ENCODE assay signal across 9 cellular contexts in genomic region chr3:183085634-183086390, GRCh38.
DNase-seq lines count a peak whose midpoint lies in the region; ATAC-seq and TF ChIP-seq lines count a peak whose summit lies in the region.
"Had no signal": no experiment of that assay in that cellular context is flagged by ENCODE, and none has a peak within 500 bp of the region (broad histone marks: within the 10 kb centered on the region; RNA-seq: fewer than 3 reads in every experiment).

No MANE protein-coding gene starts in this region.

- H3K27me3 ChIP-seq in iPS DF 6.9 (ENCODE audit: control insufficient read depth, insufficient read depth, low read length) = no peaks in the 10 kb centered on the region

- no peaks in the 10 kb centered on the region for H3K9me3 ChIP-seq in iPS DF 6.9 (ENCODE audit: control insufficient read depth, insufficient read depth, low read length)

- no CpG with 5 or more reads among the region's 9 CpGs for WGBS in iPS DF 6.9 (ENCODE audit: insufficient coverage, insufficient read length)

- peak; percentile 58 for TF ChIP-seq CTCF in GM12874 (IDR thresholded peaks at IDR 0.05; ENCODE audit: insufficient read depth, low read depth, low read length)

- no peak for ATAC-seq in HG02852 (IDR thresholded peaks at IDR 0.05; ENCODE audit: unreplicated experiment)

- DNase-seq in Ammon's horn (ENCODE audit: low spot score) (peak; percentile 21), SKM-1 (lab: John Stamatoyannopoulos, UW; ENCODE audit: unreplicated experiment) (peak; percentile 9), iPS DF 6.9 (ENCODE audit: low read depth, low spot score) (peak; percentile 67), superior temporal gyrus (ENCODE audit: extremely low spot score) (no peak)
- DNase-seq in stimulated activated CD4-positive, alpha-beta T cell treated with anti-CD3 and anti-CD28 coated beads, Interleukin-2, amount 100 ng/mL, for 48 hours = no peak
- DNase-seq in activated CD8-positive, alpha-beta memory T cell treated with anti-CD3 and anti-CD28 coated beads for 24 hours = no peak
- DNase-seq: naive B cell had no signal

- no peak overlapping the region for H3K27ac ChIP-seq in iPS DF 6.9 (ENCODE audit: low read length)

- H3K36me3 ChIP-seq in iPS DF 6.9 (ENCODE audit: control insufficient read depth, insufficient read depth, low read length) = no peaks in the 10 kb centered on the region; the same call in 1 of the 2 replicates

- H3K4me3 ChIP-seq in iPS DF 6.9 (ENCODE audit: low read length) = no peak overlapping the region

- H3K4me1 ChIP-seq in iPS DF 6.9 (ENCODE audit: control insufficient read depth, insufficient read depth, low read length) = no peaks in the 10 kb centered on the region

Comparison
In these comparisons a context has a peak if more than half of its experiments do, and no peak if none do; other contexts are left out.
1. DNase-seq: peak in Ammon's horn (single experiment), SKM-1 (single experiment) and iPS DF 6.9 (single experiment); none in superior temporal gyrus (single experiment), stimulated activated CD4-positive, alpha-beta T cell treated with anti-CD3 and anti-CD28 coated beads, Interleukin-2, amount 100 ng/mL, for 48 hours (0 of 2) and activated CD8-positive, alpha-beta memory T cell treated with anti-CD3 and anti-CD28 coated beads for 24 hours (single experiment).